ENCODE assay signal across 20 cellular contexts in genomic region chr6:155221086-155221485, GRCh38. TPM values are rescaled to one million over a fixed set of nuclear protein-coding genes. Genes with fewer than 3 reads are reported as not detected.
DNase-seq lines count a peak whose midpoint lies in the region; ATAC-seq and TF ChIP-seq lines count a peak whose summit lies in the region.
"Had no signal": no experiment of that assay in that cellular context is flagged by ENCODE, and none has a peak within 500 bp of the region (broad histone marks: within the 10 kb centered on the region; RNA-seq: fewer than 3 reads in every experiment).

No MANE protein-coding gene starts in this region.

- H3K9me3 Mint-ChIP-seq in glutamatergic neuron (ENCODE audit: unreplicated experiment), result peaks cover 6% of the 10 kb centered on the region
- H3K9me3 Mint-ChIP-seq: H9 had no signal

- H3K27me3 ChIP-seq in thyroid gland, result no peaks in the 10 kb centered on the region
- H3K27me3 ChIP-seq: SJSA1 had no signal

- peaks cover 25% of the 10 kb centered on the region for H3K4me1 Mint-ChIP-seq in glutamatergic neuron (ENCODE audit: low read depth, unreplicated experiment)

- DNase-seq in CD1c-positive myeloid dendritic cell (ENCODE audit: extremely low spot score), result peak; percentile 79
- DNase-seq in NOMO-1 treated with DMSO at 0.1 percent for 48 hours (lab: John Stamatoyannopoulos, UW; ENCODE audit: unreplicated experiment), result peak; percentile 57
- no peak for DNase-seq in glutamatergic neuron
- no peak for DNase-seq in thyroid gland
- DNase-seq in GM13977 (ENCODE audit: low spot score), result no peak
- no peak for DNase-seq in activated T-cell treated with anti-CD3 and anti-CD28 coated beads, Interleukin-2, amount 50 U/mL, for 1 hour
- DNase-seq: C1 segment of cervical spinal cord, DMS 273 treated with DMSO at 0.1 percent for 48 hours, DND-41, H9, NCI-H1092, NCI-H1436 treated with DMSO at 0.1 percent for 48 hours, NCI-H2081, NCI-H510A treated with DMSO at 0.1 percent for 48 hours, NCI-H82 had no signal

- no peak overlapping the region for H3K27ac Mint-ChIP-seq in glutamatergic neuron (ENCODE audit: unreplicated experiment)

- TF ChIP-seq POLR2A in thyroid gland (IDR thresholded peaks at IDR 0.05), result no peak

- 91 to 92% methylated on average over 4 of the region's 4 CpGs for WGBS in thyroid gland, 2 donors

- in situ Hi-C loops in GM13977 (cut with MboI; ENCODE audit: low pct_unique_long_range_greater_than_20kb, low sequenced_read_pairs, unreplicated experiment), result no loop called here

- H3K4me3 Mint-ChIP-seq in glutamatergic neuron (ENCODE audit: unreplicated experiment), result peak overlapping the region; percentile 19
- H3K4me3 Mint-ChIP-seq: H9 had no signal

- intact Hi-C loops in thyroid gland (cut with DNase I), result no loop called here

- ATAC-seq in GM19397 (IDR thresholded peaks at IDR 0.05; ENCODE audit: unreplicated experiment), result no peak

- no peaks in the 10 kb centered on the region for H3K36me3 Mint-ChIP-seq in glutamatergic neuron (ENCODE audit: unreplicated experiment)

- no peak for TF ChIP-seq CTCF in glutamatergic neuron (IDR thresholded peaks at IDR 0.05; ENCODE audit: partially characterized antibody, unreplicated experiment)
- TF ChIP-seq CTCF in thyroid gland (IDR thresholded peaks at IDR 0.05), result no peak
- TF ChIP-seq CTCF in GM13977 (IDR thresholded peaks at IDR 0.05; ENCODE audit: extremely low read depth, insufficient read depth, missing control alignments), result no peak

- H3K4me1 ChIP-seq in thyroid gland, result peaks cover 27 to 55% of the 10 kb centered on the region in 2 donors

- peak overlapping the region in 2 of 3 donors; percentile 78 to 92 for H3K27ac ChIP-seq in thyroid gland
- H3K27ac ChIP-seq: SJSA1 had no signal

- H3K4me3 ChIP-seq in thyroid gland (replicated peaks in 1 of 3), result no peak overlapping the region
- H3K4me3 ChIP-seq: SJSA1 had no signal

- no peaks in the 10 kb centered on the region for H3K9me3 ChIP-seq in thyroid gland
- H3K9me3 ChIP-seq: SJSA1 had no signal

- H3K27me3 Mint-ChIP-seq in glutamatergic neuron (ENCODE audit: unreplicated experiment), result no peaks in the 10 kb centered on the region

- no peaks in the 10 kb centered on the region for H3K36me3 ChIP-seq in thyroid gland

RNA-seq across cellular contexts. Expression of gene CLDN20, which starts 42.7 kb away (rescaled TPM):
- total RNA-seq in glutamatergic neuron (ENCODE audit: unreplicated experiment) (not detected), thyroid gland (not detected)
- total RNA-seq: G401, H9, HT-29, M059J, SJSA1 had no signal

Comparison
In these comparisons a context has a peak if more than half of its experiments do, and no peak if none do; other contexts are left out.
1. DNase-seq: peak in CD1c-positive myeloid dendritic cell (single experiment) and NOMO-1 treated with DMSO at 0.1 percent for 48 hours (single experiment); none in glutamatergic neuron (single experiment), thyroid gland (0 of 2), GM13977 (single experiment) and activated T-cell treated with anti-CD3 and anti-CD28 coated beads, Interleukin-2, amount 50 U/mL, for 1 hour (single experiment).